In the genomic region with DNA sequence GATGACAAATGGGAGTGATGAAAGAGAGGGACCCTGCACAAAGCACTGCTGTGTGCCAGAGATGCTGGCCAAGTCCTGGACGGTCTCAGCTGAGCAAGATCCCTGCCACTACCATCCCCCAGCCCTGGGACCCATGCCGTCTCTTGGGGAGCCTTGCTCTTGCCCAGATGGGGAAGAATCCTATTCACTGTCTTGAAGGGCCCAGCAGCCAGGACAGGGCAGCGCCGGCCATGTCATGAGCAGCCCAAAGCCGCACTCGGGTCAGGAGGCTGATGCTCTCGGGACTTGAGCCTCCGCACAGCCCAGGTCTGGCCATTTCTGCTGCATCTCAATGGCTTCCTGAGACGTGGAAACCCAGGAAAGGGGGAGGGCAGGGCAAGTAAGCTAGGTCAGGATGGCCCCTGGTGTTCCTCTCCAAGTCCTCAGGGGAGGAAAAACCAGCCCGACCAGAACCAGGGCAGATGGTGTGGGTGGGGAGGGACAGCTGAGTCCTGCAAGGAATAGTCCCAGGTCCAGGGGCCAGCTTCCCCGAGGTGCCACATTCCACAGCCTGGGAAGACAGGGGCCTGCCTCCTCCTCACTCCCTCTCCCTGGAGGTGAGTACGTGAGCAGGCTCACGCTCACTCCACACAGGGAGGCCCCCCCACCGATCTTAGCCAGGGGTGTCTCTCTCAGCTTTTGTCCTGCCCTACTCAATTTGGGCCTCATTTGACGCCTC, we compare ENCODE assay signal across 19 cellular contexts. TPM values are rescaled to one million over a fixed set of nuclear protein-coding genes. Genes with fewer than 3 reads are reported as not detected.
DNase-seq lines count a peak whose midpoint lies in the region; ATAC-seq and TF ChIP-seq lines count a peak whose summit lies in the region.
"Had no signal": no experiment of that assay in that cellular context is flagged by ENCODE, and none has a peak within 500 bp of the region (broad histone marks: within the 10 kb centered on the region; RNA-seq: fewer than 3 reads in every experiment).

No MANE protein-coding gene starts in this region.

- peak overlapping the region; percentile 43 for H3K4me3 Mint-ChIP-seq in Caco-2 (ENCODE audit: unreplicated experiment)
- H3K4me3 Mint-ChIP-seq in T-helper 2 cell treated with Interferon-gamma antibody and Interleukin-4, amounts not matched to agents 5 μg/mL and 100 μg/mL, for 36 hours: no peak overlapping the region
- H3K4me3 Mint-ChIP-seq: activated naive CD8-positive, alpha-beta T cell had no signal

- TF ChIP-seq CTCF in Caco-2 (IDR thresholded peaks at IDR 0.05; ENCODE audit: insufficient read depth in 1 of 2, low read depth in 1 of 2, low read length in 1 of 2, severe bottlenecking in 1 of 2, unreplicated experiment in 1 of 2) (no peak), mammary epithelial cell (conservative IDR thresholded peaks at IDR 0.05 in 1 of 2, IDR thresholded peaks at IDR 0.05 in 1 of 2; ENCODE audit: extremely low read depth in 1 of 2, insufficient read depth in 1 of 2, low read depth in 1 of 2, low read length in 2 of 2) (no peak), mucosa of descending colon (IDR thresholded peaks at IDR 0.05) (no peak)

- H3K36me3 ChIP-seq in Caco-2 (ENCODE audit: control insufficient read depth, insufficient read depth, low read length) (no peaks in the 10 kb centered on the region), mammary epithelial cell (ENCODE audit: insufficient read depth, low read length) (no peaks in the 10 kb centered on the region), mucosa of descending colon (ENCODE audit: low read depth) (no peaks in the 10 kb centered on the region)
- H3K36me3 ChIP-seq: MG63, pancreas had no signal

- CTCF ChIA-PET in Caco-2 (lab: Charles Lee): interaction anchor here (0.6 to 1.4 kb wide), 9 partner anchors 8 to 127 kb away, joined by 3 to 13 read pairs (median 3); partner anchors contain the start of gene KRT19
- CTCF ChIA-PET in mammary epithelial cell (lab: Charles Lee; ENCODE audit: low non-redundant PET): interaction anchor here (0.5 kb wide), 1 partner anchor 12 kb away, joined by 3 read pairs; no protein-coding TSS in a partner anchor

- H3K9me3 ChIP-seq in Caco-2: no peaks in the 10 kb centered on the region
- H3K9me3 ChIP-seq in mammary epithelial cell (replicated peaks; ENCODE audit: insufficient read depth, low read length): no peaks in the 10 kb centered on the region
- no peaks in the 10 kb centered on the region for H3K9me3 ChIP-seq in mucosa of descending colon
- H3K9me3 ChIP-seq: MG63, pancreas had no signal

- BruUV-seq in Caco-2 (replicated peaks; lab: Mats Ljungman, UMichigan) (no TSS peak), mammary epithelial cell (replicated peaks; lab: Mats Ljungman, UMichigan) (no TSS peak)

- DNase-seq in Caco-2 (peak; percentile 95 to 99), mammary epithelial cell (no peak), mucosa of descending colon (peak in 2 of 3 donors; percentile 61 to 67)
- DNase-seq in T-helper 2 cell treated with Interferon-gamma antibody and Interleukin-4, amounts not matched to agents 5 μg/mL and 100 μg/mL, for 36 hours (ENCODE audit: low spot score): no peak
- DNase-seq in activated effector memory CD4-positive, alpha-beta T cell treated with anti-CD3 and anti-CD28 coated beads, Interleukin-2, amount 50 U/mL, for 16 hours: no peak
- DNase-seq: activated CD4-positive, alpha-beta T cell treated with anti-CD3 and anti-CD28 coated beads for 4 hours; COR-L47; MG63; NCI-H2029; NCI-H524 had no signal

- H4K20me1 ChIP-seq in mammary epithelial cell (ENCODE audit: insufficient read depth, low read length): no peaks in the 10 kb centered on the region

- H3K4me2 ChIP-seq in mammary epithelial cell (ENCODE audit: insufficient read depth, low read depth, low read length): no peak overlapping the region

- H3K4me3 ChIP-seq in Caco-2 (ENCODE audit: low read depth, low read length) (no peak overlapping the region), mammary epithelial cell (replicated peaks in 1 of 3; ENCODE audit: insufficient read depth in 1 of 3, low read depth in 2 of 3, low read length in 3 of 3) (no peak overlapping the region), mucosa of descending colon (no peak overlapping the region)
- H3K4me3 ChIP-seq: MG63, pancreas had no signal

- peak overlapping the region; percentile 87 for H3K27ac ChIP-seq in mammary epithelial cell (ENCODE audit: insufficient read depth, low read depth, low read length)
- H3K27ac ChIP-seq: pancreas had no signal

- H3K9ac ChIP-seq in mammary epithelial cell (ENCODE audit: insufficient read depth, low read length): no peak overlapping the region

- no peaks in the 10 kb centered on the region for H3K79me2 ChIP-seq in mammary epithelial cell (ENCODE audit: insufficient read depth, low read length)

- dilution Hi-C loops in mammary epithelial cell (cut with HindIII; ENCODE audit: low sequenced_read_pairs): loop anchor here (10.0 kb wide), 1 partner anchor 621 kb away; no protein-coding TSS in a partner anchor

- H3K4me1 ChIP-seq in Caco-2: peaks cover 69% of the 10 kb centered on the region
- H3K4me1 ChIP-seq in mammary epithelial cell (ENCODE audit: insufficient read depth, low read length): peaks cover 60% of the 10 kb centered on the region
- peaks cover 8% of the 10 kb centered on the region for H3K4me1 ChIP-seq in mucosa of descending colon (ENCODE audit: low read depth)
- H3K4me1 ChIP-seq: pancreas had no signal

- WGBS in mammary epithelial cell (ENCODE audit: low coverage, missing lambda C conversion rate): 53% methylated on average over 14 of the region's 15 CpGs

- POLR2A ChIA-PET in Caco-2 (lab: Charles Lee): interaction anchor here (0.6 to 1.8 kb wide), 6 partner anchors 8 to 717 kb away, joined by 3 to 8 read pairs (median 4); partner anchors contain the start of gene KRT19

- intact Hi-C loops in Caco-2 (cut with micrococcal nuclease; ENCODE audit: unreplicated experiment): loop anchor here (1.0 kb wide), 2 partner anchors 8 kb away; partner anchors contain the start of gene KRT19
- intact Hi-C loops in mammary epithelial cell (cut with micrococcal nuclease): no loop called here
- intact Hi-C loops in mucosa of descending colon (cut with DNase I, micrococcal nuclease): no loop called here

- H2AFZ ChIP-seq in mammary epithelial cell (ENCODE audit: low read depth, low read length): peak overlapping the region; percentile 54

- no peaks in the 10 kb centered on the region for H3K9me3 Mint-ChIP-seq in Caco-2 (ENCODE audit: unreplicated experiment)
- H3K9me3 Mint-ChIP-seq in T-helper 2 cell treated with Interferon-gamma antibody and Interleukin-4, amounts not matched to agents 5 μg/mL and 100 μg/mL, for 36 hours: no peaks in the 10 kb centered on the region

- peaks cover 78% of the 10 kb centered on the region for H3K4me1 Mint-ChIP-seq in Caco-2 (ENCODE audit: low read depth, unreplicated experiment)
- no peaks in the 10 kb centered on the region for H3K4me1 Mint-ChIP-seq in T-helper 2 cell treated with Interferon-gamma antibody and Interleukin-4, amounts not matched to agents 5 μg/mL and 100 μg/mL, for 36 hours (ENCODE audit: low read depth)

- H3K27ac Mint-ChIP-seq in Caco-2 (ENCODE audit: unreplicated experiment): peak overlapping the region; percentile 91
- no peak overlapping the region for H3K27ac Mint-ChIP-seq in T-helper 2 cell treated with Interferon-gamma antibody and Interleukin-4, amounts not matched to agents 5 μg/mL and 100 μg/mL, for 36 hours
- H3K27ac Mint-ChIP-seq: activated naive CD8-positive, alpha-beta T cell had no signal

- H3K36me3 Mint-ChIP-seq in Caco-2 (ENCODE audit: insufficient read depth, unreplicated experiment): peaks cover 15% of the 10 kb centered on the region
- H3K36me3 Mint-ChIP-seq in T-helper 2 cell treated with Interferon-gamma antibody and Interleukin-4, amounts not matched to agents 5 μg/mL and 100 μg/mL, for 36 hours (ENCODE audit: low read depth): no peaks in the 10 kb centered on the region
- H3K36me3 Mint-ChIP-seq: activated naive CD8-positive, alpha-beta T cell had no signal

- H3K27me3 ChIP-seq in Caco-2 (replicated peaks; ENCODE audit: control insufficient read depth, insufficient read depth, low read length) (no peaks in the 10 kb centered on the region), mammary epithelial cell (ENCODE audit: insufficient read depth, low read length) (no peaks in the 10 kb centered on the region)
- H3K27me3 ChIP-seq: MG63, pancreas had no signal

- no peaks in the 10 kb centered on the region for H3K27me3 Mint-ChIP-seq in Caco-2 (ENCODE audit: insufficient read depth, unreplicated experiment)
- peaks cover 28% of the 10 kb centered on the region for H3K27me3 Mint-ChIP-seq in T-helper 2 cell treated with Interferon-gamma antibody and Interleukin-4, amounts not matched to agents 5 μg/mL and 100 μg/mL, for 36 hours (ENCODE audit: low read depth)

- in situ Hi-C loops in mammary epithelial cell (cut with MboI; ENCODE audit: low sequenced_read_pairs in 2 of 2): no loop called here

- ATAC-seq in mucosa of descending colon: peak; percentile 70
- no peak for ATAC-seq in GM21515 (IDR thresholded peaks at IDR 0.05; ENCODE audit: unreplicated experiment)

RNA-seq across cellular contexts. Expression of gene KRT19, which starts 7.8 kb away (rescaled TPM):
- total RNA-seq in Caco-2 (2022) (975 and 1,121 TPM in 2 replicates), mammary epithelial cell (10 to 100 TPM in 1 of 2 donors, not detected in 1; 29.3 TPM), mucosa of descending colon (1,000 to 10,000 TPM in 2 of 3 donors, 100 to 1,000 TPM in 1; 723 to 2,357 (median 1,709) TPM)
- polyA plus RNA-seq in mammary epithelial cell: 1.7 TPM
- polyA minus RNA-seq in mammary epithelial cell: not detected
- total RNA-seq: T-helper 2 cell treated with Interferon-gamma antibody and Interleukin-4, amounts not matched to agents 100 ng/mL and 5 ng/mL, for 36 hours had no signal

RNA-seq across cellular contexts. Expression of gene KRT15, which starts 17.2 kb away (rescaled TPM):
- total RNA-seq in Caco-2 (2022) (5.3 and 10.5 TPM in 2 replicates), mammary epithelial cell (1,000 to 10,000 TPM in 1 of 2 donors, 100 to 1,000 TPM in 1; 302 to 1,980 TPM), mucosa of descending colon (10 to 100 TPM in 1 of 3 donors, 1 to 10 TPM in 2; 5.0 to 16.5 (median 5.4) TPM)
- polyA plus RNA-seq in mammary epithelial cell: 2,083 TPM
- polyA minus RNA-seq in mammary epithelial cell: 1,726 TPM
- total RNA-seq: cardiac septum; frontal cortex; mononuclear cell; T-helper 2 cell treated with Interferon-gamma antibody and Interleukin-4, amounts not matched to agents 100 ng/mL and 5 ng/mL, for 36 hours had no signal

RNA-seq across cellular contexts. Expression of gene KRT13, which starts 30.5 kb away (rescaled TPM):
- total RNA-seq in Caco-2 (2022) (0.35 TPM in 1 of 2 replicates, not detected in the other), mammary epithelial cell (1 to 10 TPM in 1 of 2 donors, under 1 TPM in 1; 0.17 to 1.4 TPM), mucosa of descending colon (1 to 10 TPM in 1 of 3 donors, not detected in 2; 3.7 TPM)
- polyA plus RNA-seq in mammary epithelial cell: 1.2 TPM
- polyA minus RNA-seq in mammary epithelial cell: not detected
- total RNA-seq: cardiac septum; frontal cortex; T-helper 2 cell treated with Interferon-gamma antibody and Interleukin-4, amounts not matched to agents 100 ng/mL and 5 ng/mL, for 36 hours had no signal
- polyA plus RNA-seq: AG04450 had no signal

RNA-seq across cellular contexts. Expression of gene KRT9, which starts 35.9 kb away (rescaled TPM):
- not detected in 2 replicates for total RNA-seq in Caco-2 (2022)
- total RNA-seq in mammary epithelial cell: under 1 TPM; 0.17 to 0.80 TPM
- polyA plus RNA-seq in mammary epithelial cell: 0.35 TPM
- polyA minus RNA-seq in mammary epithelial cell: not detected
- total RNA-seq in mucosa of descending colon: not detected
- total RNA-seq: cardiac septum; frontal cortex; pancreas; RPMI7951; T-helper 2 cell treated with Interferon-gamma antibody and Interleukin-4, amounts not matched to agents 100 ng/mL and 5 ng/mL, for 36 hours had no signal
- polyA plus RNA-seq: AG04450, pancreas had no signal

RNA-seq across cellular contexts. Expression of gene KRT36, which starts 46.2 kb away (rescaled TPM):
- not detected in 2 replicates for total RNA-seq in Caco-2 (2022)
- not detected for total RNA-seq in mammary epithelial cell
- not detected for polyA plus RNA-seq in mammary epithelial cell
- polyA minus RNA-seq in mammary epithelial cell: not detected
- not detected for total RNA-seq in mucosa of descending colon
- total RNA-seq: cardiac septum; frontal cortex; mononuclear cell; pancreas; RPMI7951; T-helper 2 cell treated with Interferon-gamma antibody and Interleukin-4, amounts not matched to agents 100 ng/mL and 5 ng/mL, for 36 hours had no signal
- polyA plus RNA-seq: AG04450, pancreas had no signal

Comparison
In these comparisons a context has a peak if more than half of its experiments do, and no peak if none do; other contexts are left out.
1. DNase-seq: peak in Caco-2 (2 of 2) and mucosa of descending colon (2 of 3); none in mammary epithelial cell (single experiment), T-helper 2 cell treated with Interferon-gamma antibody and Interleukin-4, amounts not matched to agents 5 μg/mL and 100 μg/mL, for 36 hours (single experiment) and activated effector memory CD4-positive, alpha-beta T cell treated with anti-CD3 and anti-CD28 coated beads, Interleukin-2, amount 50 U/mL, for 16 hours (single experiment).
2. RNA of gene KRT19, which starts 7.8 kb away (total RNA-seq): 723 to 2,357 TPM in mucosa of descending colon and 975 to 1,121 TPM in Caco-2; 29.3 TPM in mammary epithelial cell; every median in the first group is over 10 times any median in the second.
3. RNA of gene KRT15, which starts 17.2 kb away (total RNA-seq): 302 to 1,980 TPM in mammary epithelial cell; 5.0 to 16.5 TPM in mucosa of descending colon and 5.3 to 10.5 TPM in Caco-2; every median in the first group is over 10 times any median in the second.